Comparison of ENCODE assay signal across 9 cellular contexts in genomic region chr9:116589392-116590354, GRCh38.
DNase-seq lines count a peak whose midpoint lies in the region; ATAC-seq and TF ChIP-seq lines count a peak whose summit lies in the region.
"Had no signal": no experiment of that assay in that cellular context is flagged by ENCODE, and none has a peak within 500 bp of the region (broad histone marks: within the 10 kb centered on the region; RNA-seq: fewer than 3 reads in every experiment).

No MANE protein-coding gene starts in this region.

- no peak for DNase-seq in CD14-positive monocyte (ENCODE audit: low spot score)
- peak; percentile 85 for DNase-seq in NAMALWA (ENCODE audit: low spot score)
- DNase-seq in neuronal stem cell (ENCODE audit: low spot score), result no peak
- no peak for DNase-seq in hypothalamus (lab: John Stamatoyannopoulos, UW)

- H3K9me3 ChIP-seq in neuronal stem cell (replicated peaks in 1 of 2; ENCODE audit: control insufficient read depth in 2 of 2, insufficient read depth in 1 of 2, low read depth in 1 of 2, low read length in 2 of 2), result peaks cover 3 to 18% of the 10 kb centered on the region in 2 donors
- H3K9me3 ChIP-seq: neutrophil had no signal

- no peak overlapping the region for H4K91ac ChIP-seq in neuronal stem cell (ENCODE audit: low read depth, low read length, poor library complexity)

- H3K4me1 Mint-ChIP-seq in CD14-positive monocyte, result no peaks in the 10 kb centered on the region
- peaks cover 4% of the 10 kb centered on the region for H3K4me1 Mint-ChIP-seq in brain

- no peak overlapping the region for H3K4me3 ChIP-seq in neuronal stem cell (ENCODE audit: low read length in 2 of 2)

- no peaks in the 10 kb centered on the region for H3K27me3 ChIP-seq in neuronal stem cell (ENCODE audit: control insufficient read depth in 3 of 3, insufficient read depth in 3 of 3, low read depth in 1 of 3, low read length in 3 of 3)
- H3K27me3 ChIP-seq: neutrophil had no signal

- no peak overlapping the region for H3K27ac ChIP-seq in neuronal stem cell (replicated peaks; ENCODE audit: low read length)
- H3K27ac ChIP-seq: neutrophil had no signal

- no peak overlapping the region for H3K23ac ChIP-seq in neuronal stem cell (ENCODE audit: low read depth, low read length, poor library complexity)

- peaks cover 2 to 19% (median 7%) of the 10 kb centered on the region in 7 donors for H3K9me3 Mint-ChIP-seq in CD14-positive monocyte
- H3K9me3 Mint-ChIP-seq in brain, result peaks cover 14 to 28% (median 26%) of the 10 kb centered on the region in 5 experiments

- WGBS in neuronal stem cell (ENCODE audit: extremely low coverage in 2 of 2, insufficient read length in 2 of 2, insufficient replicate concordance in 1 of 2), 2 donors, result no CpG with 5 or more reads among the region's 7 CpGs

- intact Hi-C loops in CD14-positive monocyte (cut with micrococcal nuclease), result no loop called here

- no peaks in the 10 kb centered on the region for H3K4me1 ChIP-seq in neuronal stem cell (ENCODE audit: control insufficient read depth in 2 of 2, insufficient read depth in 1 of 2, low read depth in 1 of 2, low read length in 2 of 2)

- peak; percentile 61 for TF ChIP-seq CTCF in CD14-positive monocyte (IDR thresholded peaks at IDR 0.05)
- TF ChIP-seq CTCF in brain (conservative IDR thresholded peaks at IDR 0.05), result peak; percentile 32 to 52

- H3K27ac Mint-ChIP-seq in CD14-positive monocyte, result no peak overlapping the region
- no peak overlapping the region for H3K27ac Mint-ChIP-seq in brain

- no peak overlapping the region for H4K8ac ChIP-seq in neuronal stem cell (ENCODE audit: low read depth, low read length)

- H3K27me3 Mint-ChIP-seq in CD14-positive monocyte (ENCODE audit: low read depth in 3 of 3) (peaks cover 0 to 3% (median 2%) of the 10 kb centered on the region in 3 donors), brain (no peaks in the 10 kb centered on the region)

- peak overlapping the region; percentile 52 for H3K18ac ChIP-seq in neuronal stem cell (ENCODE audit: low read length)

- H2BK15ac ChIP-seq in neuronal stem cell (ENCODE audit: low read length), result no peak overlapping the region

- H2BK5ac ChIP-seq in neuronal stem cell (ENCODE audit: low read length), result no peak overlapping the region

- no peak overlapping the region for H3K4ac ChIP-seq in neuronal stem cell (ENCODE audit: low read length)

- ATAC-seq in GM18868 (IDR thresholded peaks at IDR 0.05; ENCODE audit: unreplicated experiment) (peak; percentile 67), HG03045 (IDR thresholded peaks at IDR 0.05; ENCODE audit: unreplicated experiment) (no peak), HG03565 (IDR thresholded peaks at IDR 0.05; ENCODE audit: unreplicated experiment) (no peak)

- H3K14ac ChIP-seq in neuronal stem cell (ENCODE audit: low read length), result no peak overlapping the region

- no peaks in the 10 kb centered on the region for H3K79me1 ChIP-seq in neuronal stem cell (ENCODE audit: low read depth, low read length)

- H3K4me3 Mint-ChIP-seq in CD14-positive monocyte (no peak overlapping the region), brain (no peak overlapping the region)

- no peak overlapping the region for H2BK12ac ChIP-seq in neuronal stem cell (ENCODE audit: low read length)

- no peaks in the 10 kb centered on the region for H3K36me3 ChIP-seq in neuronal stem cell (replicated peaks in 1 of 2; ENCODE audit: control insufficient read depth in 2 of 2, insufficient read depth in 2 of 2, low read length in 2 of 2)
- H3K36me3 ChIP-seq: neutrophil had no signal

- H3K9ac ChIP-seq in neuronal stem cell (ENCODE audit: low read depth, low read length, poor library complexity), result no peak overlapping the region

- no peak overlapping the region for H3K4me2 ChIP-seq in neuronal stem cell (ENCODE audit: insufficient read depth, low read length, poor library complexity, severe bottlenecking)

- no peak overlapping the region for H2BK120ac ChIP-seq in neuronal stem cell (ENCODE audit: low read depth, low read length)

- H3K36me3 Mint-ChIP-seq in CD14-positive monocyte (no peaks in the 10 kb centered on the region), brain (peaks cover 12% of the 10 kb centered on the region)

- no peak overlapping the region for H2AK5ac ChIP-seq in neuronal stem cell (ENCODE audit: low read depth, low read length)

- H2AFZ ChIP-seq in neuronal stem cell (ENCODE audit: low read length), result no peak overlapping the region
